In the genomic region with DNA sequence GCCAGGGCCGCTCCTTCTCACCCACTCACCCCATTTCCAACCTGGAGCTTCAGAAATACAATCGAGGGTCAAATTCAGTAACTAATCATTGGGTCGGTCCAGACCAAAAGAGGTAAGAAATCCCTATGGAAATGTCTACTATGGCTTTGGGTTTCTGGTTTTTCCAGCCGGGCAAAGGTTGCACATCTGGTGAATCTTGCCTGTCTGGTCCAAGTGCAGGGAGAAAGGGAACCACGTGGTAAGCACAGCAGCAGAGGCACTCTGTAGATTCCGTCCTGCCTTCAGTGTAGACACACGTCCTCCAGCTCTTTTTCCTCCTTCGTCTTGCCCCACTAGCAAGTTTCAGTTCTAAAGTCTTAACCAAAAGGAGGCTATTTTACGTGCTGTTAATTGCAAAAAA, we compare ENCODE assay signal across 14 cellular contexts.
"Had no signal": no experiment of that assay in that cellular context is flagged by ENCODE, and none has a peak within 500 bp of the region (broad histone marks: within the 10 kb centered on the region; RNA-seq: fewer than 3 reads in every experiment).

No MANE protein-coding gene starts in this region.

- H3K4me3 Mint-ChIP-seq: activated naive CD8-positive, alpha-beta T cell treated with anti-CD3 and anti-CD28 coated beads, Interleukin-2, amount 10 ng/mL, durations not matched to agents 7 days and 5 days; activated T-cell treated with anti-CD3 and anti-CD28 coated beads, Interleukin-2, amount 50 U/mL, for 4 hours; naive thymus-derived CD8-positive, alpha-beta T cell had no signal

- H3K27me3 Mint-ChIP-seq: activated naive CD8-positive, alpha-beta T cell treated with anti-CD3 and anti-CD28 coated beads, Interleukin-2, amount 10 ng/mL, durations not matched to agents 7 days and 5 days had no signal

- H3K9me3 ChIP-seq: vagina had no signal

- H3K27ac Mint-ChIP-seq: activated naive CD8-positive, alpha-beta T cell treated with anti-CD3 and anti-CD28 coated beads, Interleukin-2, amount 10 ng/mL, durations not matched to agents 7 days and 5 days; naive thymus-derived CD8-positive, alpha-beta T cell had no signal

- FAIRE-seq: endometrium, keratinocyte had no signal

- H3K4me1 Mint-ChIP-seq: activated naive CD8-positive, alpha-beta T cell treated with anti-CD3 and anti-CD28 coated beads, Interleukin-2, amount 10 ng/mL, durations not matched to agents 7 days and 5 days; naive thymus-derived CD8-positive, alpha-beta T cell had no signal

- H3K4me3 ChIP-seq: lower lobe of right lung, vagina had no signal

- H3K4me1 ChIP-seq: lower lobe of right lung, vagina had no signal

- DNase-seq: activated CD4-positive, alpha-beta T cell treated with anti-CD3 and anti-CD28 coated beads, Interleukin-2, amount 50 U/mL, for 4 hours; activated CD4-positive, CD25-positive, alpha-beta regulatory T cell treated with anti-CD3 and anti-CD28 coated beads, Interleukin-2, amount 50 U/mL, for 72 hours; activated gamma-delta T cell treated with Interleukin-2 at 50 U/mL for 16 hours; activated naive CD8-positive, alpha-beta T cell treated with anti-CD3 and anti-CD28 coated beads, Interleukin-2, amount 10 ng/mL, durations not matched to agents 7 days and 5 days; activated T-cell treated with anti-CD3 and anti-CD28 coated beads, Interleukin-2, amount 50 U/mL, for 4 hours; aorta; foreskin melanocyte; lower lobe of right lung; naive thymus-derived CD8-positive, alpha-beta T cell; stimulated activated CD4-positive, alpha-beta T cell treated with anti-CD3 and anti-CD28 coated beads, Interleukin-15, amount 100 ng/mL, for 24 hours; stimulated activated CD4-positive, alpha-beta T cell treated with anti-CD3 and anti-CD28 coated beads, Interleukin-4, amount 100 ng/mL, for 4 hours had no signal

- H3K27ac ChIP-seq: lower lobe of right lung, vagina had no signal

- H3K27me3 ChIP-seq: vagina had no signal

- H3K36me3 ChIP-seq: lower lobe of right lung, vagina had no signal

- ATAC-seq: activated T-cell treated with anti-CD3 and anti-CD28 coated beads, Interleukin-2, amount 50 U/mL, for 4 hours; lower lobe of right lung; naive thymus-derived CD8-positive, alpha-beta T cell had no signal
